Comparison of ENCODE assay signal across 20 cellular contexts in the genomic region with DNA sequence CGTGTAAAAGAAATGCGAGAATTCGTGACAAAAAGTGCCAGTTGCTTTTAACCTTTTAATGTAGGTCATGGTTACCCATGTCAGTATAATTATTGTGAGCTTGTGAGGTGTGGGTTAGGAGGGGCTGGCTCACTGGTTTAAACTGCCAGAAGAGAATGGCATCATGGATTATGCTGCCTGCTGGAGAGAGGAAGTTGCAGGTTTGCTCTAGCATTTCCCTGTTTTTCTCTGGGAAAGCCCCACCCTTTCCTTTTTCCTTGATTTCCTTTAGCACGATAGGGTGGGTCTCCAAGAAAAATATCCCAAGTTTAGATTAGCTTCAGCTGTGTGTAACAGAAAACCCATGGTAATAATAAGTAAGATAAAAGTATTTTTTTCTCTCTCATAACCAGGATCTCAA. TPM values are rescaled to one million over a fixed set of nuclear protein-coding genes. Genes with fewer than 3 reads are reported as not detected.
"Had no signal": no experiment of that assay in that cellular context is flagged by ENCODE, and none has a peak within 500 bp of the region (broad histone marks: within the 10 kb centered on the region; RNA-seq: fewer than 3 reads in every experiment).

No MANE protein-coding gene starts in this region.

- H3K4me1 ChIP-seq: pancreas had no signal

- H3K9me3 ChIP-seq: esophagus muscularis mucosa, neutrophil, pancreas had no signal

- H3K4me3 Mint-ChIP-seq: activated naive CD4-positive, alpha-beta T cell treated with anti-CD3 and anti-CD28 coated beads, Interleukin-2, amount 50 U/mL, for 24 hours; brain; dendritic cell treated with granulocyte-macrophage colony-stimulating factor and Interleukin-4, amounts not matched to agents 40 ng/mL and 50 ng/mL, for 4 days; natural killer cell; WTC11 had no signal

- H3K27me3 ChIP-seq: pancreas had no signal

- H3K4me1 Mint-ChIP-seq: activated naive CD4-positive, alpha-beta T cell treated with anti-CD3 and anti-CD28 coated beads, Interleukin-2, amount 50 U/mL, for 24 hours; brain had no signal

- H3K36me3 Mint-ChIP-seq: activated naive CD4-positive, alpha-beta T cell treated with anti-CD3 and anti-CD28 coated beads, Interleukin-2, amount 50 U/mL, for 24 hours; brain; natural killer cell; WTC11 had no signal

- DNase-seq: activated gamma-delta T cell treated with Interleukin-2 at 50 U/mL for 16 hours; activated T-cell treated with anti-CD3 and anti-CD28 coated beads, Interleukin-2, amount 50 U/mL, for 1 hour; aorta; caudate nucleus; effector memory CD4-positive, alpha-beta T cell; islet precursor cell; left cardiac atrium; midbrain; natural killer cell; pancreas; stimulated activated CD4-positive, alpha-beta T cell treated with anti-CD3 and anti-CD28 coated beads, Interleukin-4, amount 100 ng/mL, for 24 hours; stimulated activated naive CD8-positive, alpha-beta T cell treated with anti-CD3 and anti-CD28 coated beads, Interleukin-15, Interleukin-2, amounts not matched to agents 100 U/mL and 50 U/mL, for 24 hours; T1000 had no signal

- H3K27ac Mint-ChIP-seq: activated naive CD4-positive, alpha-beta T cell treated with anti-CD3 and anti-CD28 coated beads, Interleukin-2, amount 50 U/mL, for 24 hours; dendritic cell treated with granulocyte-macrophage colony-stimulating factor and Interleukin-4, amounts not matched to agents 40 ng/mL and 50 ng/mL, for 4 days; WTC11 had no signal

- FAIRE-seq: frontal cortex, pancreas had no signal

- ATAC-seq: natural killer cell; pancreas; stimulated activated naive CD8-positive, alpha-beta T cell treated with anti-CD3 and anti-CD28 coated beads, Interleukin-15, Interleukin-2, amounts not matched to agents 100 U/mL and 50 U/mL, for 24 hours; WTC11 had no signal

- H3K36me3 ChIP-seq: esophagus muscularis mucosa, neutrophil, pancreas had no signal

- H3K4me3 ChIP-seq: esophagus muscularis mucosa, pancreas had no signal

- H3K9me3 Mint-ChIP-seq: activated naive CD4-positive, alpha-beta T cell treated with anti-CD3 and anti-CD28 coated beads, Interleukin-2, amount 50 U/mL, for 24 hours; dendritic cell treated with granulocyte-macrophage colony-stimulating factor and Interleukin-4, amounts not matched to agents 40 ng/mL and 50 ng/mL, for 4 days; natural killer cell; WTC11 had no signal

- H3K27ac ChIP-seq: neutrophil, pancreas had no signal

RNA-seq across cellular contexts. Expression of gene NDRG4, which starts 24.7 kb away (rescaled TPM):
- total RNA-seq: natural killer cell had no signal
